19 cellular contexts compared by ENCODE assay signal in the genomic region with DNA sequence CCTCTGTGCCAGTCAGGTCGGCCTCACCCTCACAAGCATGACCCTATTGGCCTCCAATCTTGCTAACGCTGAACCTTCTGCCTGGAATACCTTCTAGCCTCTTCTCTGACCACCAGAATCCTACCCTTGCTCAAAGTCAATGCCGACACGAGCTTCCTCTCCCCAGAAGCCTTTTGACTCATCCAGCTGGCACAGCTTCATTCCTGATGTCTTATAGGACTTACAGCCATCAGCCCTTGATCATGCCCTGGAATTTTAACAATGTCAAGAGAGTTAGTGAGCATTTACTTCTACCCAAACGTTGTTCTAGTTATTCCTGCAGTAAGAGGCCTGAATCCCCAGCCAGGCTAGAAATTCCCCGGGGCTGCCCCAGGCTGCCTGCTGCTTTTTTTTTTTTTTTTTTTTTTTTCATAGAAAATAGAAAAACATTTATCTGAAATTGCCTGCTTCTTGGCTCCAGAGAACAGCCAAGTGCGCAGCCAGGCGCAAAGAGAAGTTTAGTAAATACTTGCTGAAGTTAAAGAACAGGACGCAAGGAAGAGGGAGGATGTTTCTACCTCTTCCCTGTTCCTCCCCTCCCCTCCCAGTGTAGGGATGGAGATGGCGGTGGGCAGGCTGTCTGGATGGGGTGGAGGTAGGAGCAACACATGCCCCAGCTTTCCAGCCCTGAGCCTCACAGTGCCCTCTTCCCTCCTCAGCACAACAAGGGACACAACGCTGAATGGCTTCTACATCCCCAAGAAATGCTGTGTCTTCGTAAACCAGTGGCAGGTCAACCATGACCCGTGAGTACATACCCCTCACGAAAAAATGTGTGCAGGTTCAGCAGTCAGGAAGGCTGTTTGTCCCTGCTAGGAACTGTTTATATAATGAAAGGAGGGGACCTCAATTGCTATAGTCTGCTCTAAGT. TPM values are rescaled to one million over a fixed set of nuclear protein-coding genes. Genes with fewer than 3 reads are reported as not detected.
DNase-seq lines count a peak whose midpoint lies in the region; ATAC-seq and TF ChIP-seq lines count a peak whose summit lies in the region.
"Had no signal": no experiment of that assay in that cellular context is flagged by ENCODE, and none has a peak within 500 bp of the region (broad histone marks: within the 10 kb centered on the region; RNA-seq: fewer than 3 reads in every experiment).

No MANE protein-coding gene starts in this region.

- no peaks in the 10 kb centered on the region for H3K36me3 ChIP-seq in MG63
- H3K36me3 ChIP-seq: gastroesophageal sphincter had no signal

- H3K4me1 Mint-ChIP-seq in nephron progenitor cell: peaks cover 47% of the 10 kb centered on the region
- H3K4me1 Mint-ChIP-seq: activated naive CD8-positive, alpha-beta T cell treated with anti-CD3 and anti-CD28 coated beads, Interleukin-2, amount 10 ng/mL, durations not matched to agents 7 days and 5 days had no signal

- peak; percentile 49 for DNase-seq in Daoy (ENCODE audit: low read depth)
- peak; percentile 83 for DNase-seq in MG63
- DNase-seq in epithelial cell of esophagus (ENCODE audit: low read depth): peak; percentile 78
- DNase-seq in nephron progenitor cell: no peak
- DNase-seq in NCI-H2107 treated with DMSO at 0.1 percent for 48 hours (lab: John Stamatoyannopoulos, UW; ENCODE audit: unreplicated experiment): no peak
- DNase-seq: activated CD8-positive, alpha-beta memory T cell treated with anti-CD3 and anti-CD28 coated beads for 24 hours; activated naive CD8-positive, alpha-beta T cell treated with anti-CD3 and anti-CD28 coated beads, Interleukin-2, amount 10 ng/mL, durations not matched to agents 7 days and 5 days; C1 segment of cervical spinal cord; dermis blood vessel endothelial cell; GF-D8; left ventricle myocardium superior; NCI-H446; nucleus accumbens had no signal

- TF ChIP-seq CTCF in epithelial cell of esophagus (IDR thresholded peaks at IDR 0.05; ENCODE audit: insufficient read depth, low read depth, low read length, missing control alignments) (no peak), nephron progenitor cell (IDR thresholded peaks at IDR 0.05) (no peak)

- peak overlapping the region; percentile 49 for H3K4me3 Mint-ChIP-seq in nephron progenitor cell
- H3K4me3 Mint-ChIP-seq: activated naive CD8-positive, alpha-beta T cell treated with anti-CD3 and anti-CD28 coated beads, Interleukin-2, amount 10 ng/mL, durations not matched to agents 7 days and 5 days; T-helper 2 cell treated with Interferon-gamma antibody and Interleukin-4, amounts not matched to agents 5 μg/mL and 100 μg/mL, for 36 hours had no signal

- H3K9me3 Mint-ChIP-seq in nephron progenitor cell: peaks cover 7% of the 10 kb centered on the region
- H3K9me3 Mint-ChIP-seq: activated naive CD8-positive, alpha-beta T cell treated with anti-CD3 and anti-CD28 coated beads, Interleukin-2, amount 10 ng/mL, durations not matched to agents 7 days and 5 days; T-helper 2 cell treated with Interferon-gamma antibody and Interleukin-4, amounts not matched to agents 5 μg/mL and 100 μg/mL, for 36 hours had no signal

- no peak overlapping the region for H3K27ac Mint-ChIP-seq in nephron progenitor cell
- H3K27ac Mint-ChIP-seq: activated naive CD8-positive, alpha-beta T cell treated with anti-CD3 and anti-CD28 coated beads, Interleukin-2, amount 10 ng/mL, durations not matched to agents 7 days and 5 days; T-helper 2 cell treated with Interferon-gamma antibody and Interleukin-4, amounts not matched to agents 5 μg/mL and 100 μg/mL, for 36 hours had no signal

- H3K27me3 ChIP-seq in MG63: no peaks in the 10 kb centered on the region

- ATAC-seq in HG03378 (IDR thresholded peaks at IDR 0.05; ENCODE audit: unreplicated experiment): no peak
- ATAC-seq in GM21381 (IDR thresholded peaks at IDR 0.05; ENCODE audit: unreplicated experiment): no peak
- no peak for ATAC-seq in HG03280 (IDR thresholded peaks at IDR 0.05; ENCODE audit: unreplicated experiment)
- ATAC-seq: gastroesophageal sphincter, left ventricle myocardium superior, Panc1 had no signal

- peaks cover 65% of the 10 kb centered on the region for H3K27me3 Mint-ChIP-seq in nephron progenitor cell (ENCODE audit: low read depth, poor library complexity)

- H3K9me3 ChIP-seq in MG63: no peaks in the 10 kb centered on the region
- H3K9me3 ChIP-seq: gastroesophageal sphincter had no signal

- H3K36me3 Mint-ChIP-seq in nephron progenitor cell (ENCODE audit: low read depth): no peaks in the 10 kb centered on the region
- H3K36me3 Mint-ChIP-seq: activated naive CD8-positive, alpha-beta T cell treated with anti-CD3 and anti-CD28 coated beads, Interleukin-2, amount 10 ng/mL, durations not matched to agents 7 days and 5 days had no signal

- no peak overlapping the region for H3K4me3 ChIP-seq in MG63
- H3K4me3 ChIP-seq in epithelial cell of esophagus (ENCODE audit: low read length): no peak overlapping the region
- H3K4me3 ChIP-seq: gastroesophageal sphincter had no signal

RNA-seq across cellular contexts. Expression of a gene that starts 4.1 kb away (rescaled TPM):
- total RNA-seq in Daoy (2014; rRNA removed; shearing (Covaris generic)): not detected in 2 replicates
- 0.23 TPM in 1 of 2 replicates, not detected in the other for total RNA-seq in MG63 (2014; rRNA removed; shearing (Covaris generic); ENCODE audit: low replicate concordance)
- total RNA-seq: activated naive CD8-positive, alpha-beta T cell treated with anti-CD3 and anti-CD28 coated beads, Interleukin-2, amount 10 ng/mL, durations not matched to agents 7 days and 5 days; dermis blood vessel endothelial cell; gastroesophageal sphincter; left ventricle myocardium superior had no signal

RNA-seq across cellular contexts. Expression of a gene that starts 27.4 kb away (rescaled TPM):
- 0.92 and 3.8 TPM in 2 replicates for total RNA-seq in Daoy (2014; rRNA removed; shearing (Covaris generic))
- total RNA-seq in MG63 (2014; rRNA removed; shearing (Covaris generic); ENCODE audit: low replicate concordance): 11.6 and 15.7 TPM in 2 replicates

RNA-seq across cellular contexts. Expression of a gene that starts 29.1 kb away (rescaled TPM):
- 26.9 and 31.4 TPM in 2 replicates for total RNA-seq in Daoy (2014; rRNA removed; shearing (Covaris generic))
- 42.0 and 57.2 TPM in 2 replicates for total RNA-seq in MG63 (2014; rRNA removed; shearing (Covaris generic); ENCODE audit: low replicate concordance)

RNA-seq across cellular contexts. Expression of a gene that starts 56.9 kb away (rescaled TPM):
- total RNA-seq in Daoy (2014; rRNA removed; shearing (Covaris generic)): 4.0 and 5.3 TPM in 2 replicates
- 18.2 and 22.1 TPM in 2 replicates for total RNA-seq in MG63 (2014; rRNA removed; shearing (Covaris generic); ENCODE audit: low replicate concordance)

RNA-seq across cellular contexts. Expression of a gene that starts 59.9 kb away (rescaled TPM):
- not detected in 2 replicates for total RNA-seq in Daoy (2014; rRNA removed; shearing (Covaris generic))
- not detected in 2 replicates for total RNA-seq in MG63 (2014; rRNA removed; shearing (Covaris generic); ENCODE audit: low replicate concordance)
- total RNA-seq: dermis blood vessel endothelial cell had no signal

Comparison
In these comparisons a context has a peak if more than half of its experiments do, and no peak if none do; other contexts are left out.
1. DNase-seq: peak in Daoy (single experiment), MG63 (single experiment) and epithelial cell of esophagus (single experiment); none in nephron progenitor cell (single experiment) and NCI-H2107 treated with DMSO at 0.1 percent for 48 hours (single experiment).